In the genomic region with DNA sequence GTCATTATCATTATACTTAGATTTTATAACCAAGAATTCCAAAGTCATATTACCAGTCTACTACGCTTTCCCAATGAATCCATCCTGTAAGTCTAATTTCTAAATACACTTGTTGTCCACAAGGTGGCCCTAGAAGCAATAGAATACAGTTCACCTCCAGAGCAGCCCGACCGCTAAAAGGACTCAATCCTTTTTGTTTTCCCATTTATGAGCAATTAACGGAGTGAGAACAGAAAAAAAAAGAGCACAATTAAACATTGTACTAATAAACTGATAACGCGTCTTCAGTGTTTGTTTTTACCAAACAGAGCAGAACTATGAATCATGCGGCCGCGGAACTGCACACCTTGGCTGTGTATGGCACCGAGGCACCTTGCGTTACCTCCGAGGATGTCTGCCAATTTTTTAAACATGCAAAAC, we compare ENCODE assay signal across 8 cellular contexts.
DNase-seq lines count a peak whose midpoint lies in the region; ATAC-seq and TF ChIP-seq lines count a peak whose summit lies in the region.

No MANE protein-coding gene starts in this region.

- H3K9me3 ChIP-seq in HUES48 (ENCODE audit: control insufficient read depth, insufficient read depth, low read length) (no peaks in the 10 kb centered on the region), OCI-LY1 (ENCODE audit: low read length) (no peaks in the 10 kb centered on the region)

- H3K27ac Mint-ChIP-seq in central memory CD8-positive, alpha-beta T cell (ENCODE audit: low read depth), result no peak overlapping the region

- H3K9me2 ChIP-seq in OCI-LY1 (ENCODE audit: low read depth, low read length), result no peaks in the 10 kb centered on the region

- peak overlapping the region; percentile 21 for H3K9ac ChIP-seq in HUES48 (ENCODE audit: low read depth, low read length)
- no peak overlapping the region for H3K9ac ChIP-seq in OCI-LY1 (ENCODE audit: low read length)

- H4K20me1 ChIP-seq in OCI-LY1 (ENCODE audit: insufficient read depth, low read length), result no peaks in the 10 kb centered on the region

- H3K27me3 ChIP-seq in HUES48 (ENCODE audit: control insufficient read depth, insufficient read depth, low read length), result no peaks in the 10 kb centered on the region
- H3K27me3 ChIP-seq in OCI-LY1 (ENCODE audit: insufficient read depth, low read length), result peaks cover 4% of the 10 kb centered on the region; the same call in 1 of the 2 replicates

- H3K9me3 Mint-ChIP-seq in central memory CD8-positive, alpha-beta T cell, result no peaks in the 10 kb centered on the region

- peak; percentile 43 for ATAC-seq in central memory CD8-positive, alpha-beta T cell (replicated peaks; ENCODE audit: extremely low read depth, poor library complexity, severe bottlenecking)

- H3F3A ChIP-seq in OCI-LY1 (ENCODE audit: insufficient read depth, low read length), result no peaks in the 10 kb centered on the region

- no peaks in the 10 kb centered on the region for H3K79me2 ChIP-seq in OCI-LY1 (ENCODE audit: insufficient read depth, low read length)

- peak; percentile 70 for TF ChIP-seq CTCF in OCI-LY1 (IDR thresholded peaks at IDR 0.05; ENCODE audit: low read length)

- H3K4me2 ChIP-seq in OCI-LY1 (ENCODE audit: low read length), result no peak overlapping the region

- H2AFZ ChIP-seq in OCI-LY1 (ENCODE audit: low read length), result no peak overlapping the region

- DNase-seq in SHP77 (lab: John Stamatoyannopoulos, UW) (peak; percentile 18 to 65), SHP77 treated with DMSO at 0.1 percent for 48 hours (lab: John Stamatoyannopoulos, UW) (no peak), iris pigment epithelial cell (ENCODE audit: low read depth) (peak; percentile 88), smooth muscle cell of the brain vasculature (ENCODE audit: low read depth, low spot score) (peak; percentile 64), DMS79 treated with DMSO at 0.1 percent for 48 hours (lab: John Stamatoyannopoulos, UW) (no peak)
- no peak for DNase-seq in central memory CD8-positive, alpha-beta T cell (ENCODE audit: low spot score in 2 of 2)

- peak overlapping the region; percentile 50 for H3K4me3 Mint-ChIP-seq in central memory CD8-positive, alpha-beta T cell

- no peaks in the 10 kb centered on the region for H3K36me3 ChIP-seq in HUES48 (ENCODE audit: control insufficient read depth, insufficient read depth, low read length)
- no peaks in the 10 kb centered on the region for H3K36me3 ChIP-seq in OCI-LY1 (ENCODE audit: insufficient read depth, low read length)

- H3K4me1 ChIP-seq in HUES48 (ENCODE audit: control insufficient read depth, insufficient read depth, low read length), result peaks cover 30% of the 10 kb centered on the region
- H3K4me1 ChIP-seq in OCI-LY1 (ENCODE audit: insufficient read depth, low read length, severe bottlenecking), result no peaks in the 10 kb centered on the region

- H3K4me3 ChIP-seq in HUES48 (ENCODE audit: low read depth, low read length) (peak overlapping the region; percentile 70), OCI-LY1 (ENCODE audit: low read depth, low read length, poor library complexity, severe bottlenecking) (no peak overlapping the region)

- H3K36me3 Mint-ChIP-seq in central memory CD8-positive, alpha-beta T cell (ENCODE audit: insufficient read depth), result no peaks in the 10 kb centered on the region

- H3K27me3 Mint-ChIP-seq in central memory CD8-positive, alpha-beta T cell, result peaks cover 53% of the 10 kb centered on the region

- no peak overlapping the region for H3K27ac ChIP-seq in HUES48 (ENCODE audit: low read depth, low read length)
- H3K27ac ChIP-seq in OCI-LY1 (ENCODE audit: low read depth, low read length, poor library complexity, severe bottlenecking), result no peak overlapping the region

- peaks cover 7% of the 10 kb centered on the region for H3K4me1 Mint-ChIP-seq in central memory CD8-positive, alpha-beta T cell

Comparison
In these comparisons a context has a peak if more than half of its experiments do, and no peak if none do; other contexts are left out.
1. DNase-seq: peak in SHP77 (2 of 2), iris pigment epithelial cell (single experiment) and smooth muscle cell of the brain vasculature (single experiment); none in SHP77 treated with DMSO at 0.1 percent for 48 hours (single experiment), central memory CD8-positive, alpha-beta T cell (0 of 2) and DMS79 treated with DMSO at 0.1 percent for 48 hours (single experiment).